28 cellular contexts compared by ENCODE assay signal in the genomic region with DNA sequence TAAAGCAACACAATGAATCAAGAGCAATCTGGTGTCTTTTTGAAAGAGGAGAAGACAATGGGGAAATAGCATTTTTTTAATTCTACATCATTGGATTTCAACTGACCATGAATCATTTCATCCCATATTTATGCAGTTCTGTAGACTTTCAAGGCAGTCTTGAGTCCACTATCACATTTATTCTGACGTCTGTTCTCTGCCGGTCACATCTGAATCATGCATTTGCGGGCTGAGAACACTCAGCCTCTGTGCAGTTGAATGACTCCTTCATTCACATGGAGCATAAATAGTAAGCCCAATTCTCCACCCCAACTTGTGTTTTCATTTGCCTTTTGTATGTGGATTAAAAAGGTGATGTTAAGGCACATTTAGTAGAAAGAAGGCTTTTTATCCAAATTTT.
"Had no signal": no experiment of that assay in that cellular context is flagged by ENCODE, and none has a peak within 500 bp of the region (broad histone marks: within the 10 kb centered on the region; RNA-seq: fewer than 3 reads in every experiment).

No MANE protein-coding gene starts in this region.

- H3K9me3 Mint-ChIP-seq: activated naive CD4-positive, alpha-beta T cell treated with anti-CD3 and anti-CD28 coated beads for 36 hours; activated naive CD8-positive, alpha-beta T cell treated with anti-CD3 and anti-CD28 coated beads for 36 hours; activated T-helper 1 cell treated with anti-CD3 and anti-CD28 coated beads, Interleukin-12 subunit alpha, Interleukin-12 subunit beta, Interleukin-2, Interleukin-4 antibody, amounts not matched to agents 30 ng/mL and 10 ng/mL and 1 ng/mL, durations not matched to agents 14 hours and 24 hours and 36 hours; central memory CD8-positive, alpha-beta T cell; dendritic cell treated with granulocyte-macrophage colony-stimulating factor and Interleukin-4, amounts not matched to agents 40 ng/mL and 50 ng/mL, for 4 days; immature natural killer cell; nephron; T-helper 2 cell treated with Interferon-gamma antibody and Interleukin-4, amounts not matched to agents 5 μg/mL and 100 μg/mL, for 36 hours had no signal

- H3K36me3 ChIP-seq: adrenal gland, ascending aorta, breast epithelium, heart left ventricle, right lobe of liver, thoracic aorta had no signal

- H3K27ac Mint-ChIP-seq: activated naive CD4-positive, alpha-beta T cell treated with anti-CD3 and anti-CD28 coated beads for 36 hours; activated naive CD8-positive, alpha-beta T cell treated with anti-CD3 and anti-CD28 coated beads for 36 hours; activated T-helper 1 cell treated with anti-CD3 and anti-CD28 coated beads, Interleukin-12 subunit alpha, Interleukin-12 subunit beta, Interleukin-2, Interleukin-4 antibody, amounts not matched to agents 30 ng/mL and 10 ng/mL and 1 ng/mL, durations not matched to agents 14 hours and 24 hours and 36 hours; dendritic cell treated with granulocyte-macrophage colony-stimulating factor and Interleukin-4, amounts not matched to agents 40 ng/mL and 50 ng/mL, for 4 days; immature natural killer cell; nephron; T-helper 2 cell treated with Interferon-gamma antibody and Interleukin-4, amounts not matched to agents 5 μg/mL and 100 μg/mL, for 36 hours had no signal

- DNase-seq: activated CD4-positive, alpha-beta T cell treated with anti-CD3 and anti-CD28 coated beads for 4 hours; activated CD4-positive, alpha-beta T cell treated with anti-CD3 and anti-CD28 coated beads, Interleukin-2, amount 50 U/mL, for 4 hours; activated effector memory CD4-positive, alpha-beta T cell treated with anti-CD3 and anti-CD28 coated beads, Interleukin-2, amount 50 U/mL, for 16 hours; activated naive CD4-positive, alpha-beta T cell treated with anti-CD3 and anti-CD28 coated beads for 36 hours; activated naive CD8-positive, alpha-beta T cell treated with anti-CD3 and anti-CD28 coated beads for 36 hours; adrenal gland; heart left ventricle; immature natural killer cell; kidney; left colon; mammary epithelial cell; right lobe of liver; stimulated activated CD4-positive, alpha-beta T cell treated with anti-CD3 and anti-CD28 coated beads, Interleukin-12 subunit alpha, Interleukin-12 subunit beta, amount 100 ng/mL, for 4 hours; stimulated activated CD4-positive, alpha-beta T cell treated with anti-CD3 and anti-CD28 coated beads, Interleukin-4, amount 100 ng/mL, for 1 hour; stimulated activated naive CD8-positive, alpha-beta T cell treated with anti-CD3 and anti-CD28 coated beads, Interleukin-15, Interleukin-2, amounts not matched to agents 100 U/mL and 50 U/mL, for 24 hours; T-helper 1 cell; trophoblast cell had no signal

- ATAC-seq: heart left ventricle; left colon; right lobe of liver; stimulated activated naive CD8-positive, alpha-beta T cell treated with anti-CD3 and anti-CD28 coated beads, Interleukin-15, Interleukin-2, amounts not matched to agents 100 U/mL and 50 U/mL, for 24 hours had no signal

- H3K4me3 Mint-ChIP-seq: activated naive CD4-positive, alpha-beta T cell treated with anti-CD3 and anti-CD28 coated beads for 36 hours; activated naive CD8-positive, alpha-beta T cell treated with anti-CD3 and anti-CD28 coated beads for 36 hours; activated T-helper 1 cell treated with anti-CD3 and anti-CD28 coated beads, Interleukin-12 subunit alpha, Interleukin-12 subunit beta, Interleukin-2, Interleukin-4 antibody, amounts not matched to agents 30 ng/mL and 10 ng/mL and 1 ng/mL, durations not matched to agents 14 hours and 24 hours and 36 hours; central memory CD8-positive, alpha-beta T cell; dendritic cell treated with granulocyte-macrophage colony-stimulating factor and Interleukin-4, amounts not matched to agents 40 ng/mL and 50 ng/mL, for 4 days; immature natural killer cell; nephron; T-helper 2 cell treated with Interferon-gamma antibody and Interleukin-4, amounts not matched to agents 5 μg/mL and 100 μg/mL, for 36 hours had no signal

- H3K27ac ChIP-seq: adrenal gland, ascending aorta, breast epithelium, epithelial cell of prostate, heart left ventricle, right lobe of liver, skin epidermis, thoracic aorta, VCaP had no signal

- H3K27me3 Mint-ChIP-seq: activated naive CD8-positive, alpha-beta T cell treated with anti-CD3 and anti-CD28 coated beads for 36 hours; central memory CD8-positive, alpha-beta T cell; dendritic cell treated with granulocyte-macrophage colony-stimulating factor and Interleukin-4, amounts not matched to agents 40 ng/mL and 50 ng/mL, for 4 days had no signal

- H3K27me3 ChIP-seq: adrenal gland, ascending aorta, right lobe of liver had no signal

- H3K4me1 Mint-ChIP-seq: central memory CD8-positive, alpha-beta T cell; immature natural killer cell; nephron had no signal

- H3K4me3 ChIP-seq: adrenal gland, ascending aorta, breast epithelium, heart left ventricle, right lobe of liver, skin epidermis, thoracic aorta had no signal

- H3K36me3 Mint-ChIP-seq: activated naive CD8-positive, alpha-beta T cell treated with anti-CD3 and anti-CD28 coated beads for 36 hours; immature natural killer cell had no signal
